In the genomic region with DNA sequence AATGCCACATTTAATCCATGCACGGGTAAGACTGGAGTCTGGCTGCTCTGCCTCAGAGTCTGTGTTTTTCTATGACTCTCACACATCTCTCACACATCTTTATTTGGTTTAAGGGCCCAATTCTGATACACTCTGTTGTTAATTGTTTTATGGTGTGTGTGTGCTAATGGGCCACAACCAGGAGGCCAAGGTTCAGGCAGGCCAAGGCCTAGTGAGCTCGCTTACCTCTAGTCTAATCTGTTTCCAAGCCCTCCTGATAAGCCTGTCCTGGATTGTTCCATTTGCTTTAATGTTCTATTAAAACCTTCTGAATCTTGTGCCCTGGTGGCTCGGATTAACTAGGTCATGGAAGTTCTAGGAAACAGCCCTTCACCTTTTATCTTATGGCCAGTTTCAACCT, we compare ENCODE assay signal across 31 cellular contexts.
"Had no signal": no experiment of that assay in that cellular context is flagged by ENCODE, and none has a peak within 500 bp of the region (broad histone marks: within the 10 kb centered on the region; RNA-seq: fewer than 3 reads in every experiment).

No MANE protein-coding gene starts in this region.

- H3K4me3 ChIP-seq: neural progenitor cell, ovary, psoas muscle, right lobe of liver, sigmoid colon, smooth muscle cell, spleen, suprapubic skin, testis, tibial artery, upper lobe of left lung, vagina had no signal

- H3K4me1 ChIP-seq: neural progenitor cell, parathyroid adenoma, psoas muscle, right lobe of liver, suprapubic skin, testis, vagina had no signal

- DNase-seq: naive thymus-derived CD4-positive, alpha-beta T cell; occipital lobe; ovary; posterior cingulate gyrus; psoas muscle; right cardiac atrium; right lobe of liver; sigmoid colon; spleen; stimulated activated CD4-positive, alpha-beta T cell treated with anti-CD3 and anti-CD28 coated beads, Interleukin-12 subunit alpha, Interleukin-12 subunit beta, amount 100 ng/mL, for 4 hours; stimulated activated CD4-positive, alpha-beta T cell treated with anti-CD3 and anti-CD28 coated beads, Interleukin-1b, Interleukin-23, amount 100 ng/mL, for 48 hours; stimulated activated CD4-positive, alpha-beta T cell treated with anti-CD3 and anti-CD28 coated beads, Interleukin-4, amount 100 ng/mL, for 1 hour; stimulated activated CD4-positive, alpha-beta T cell treated with anti-CD3 and anti-CD28 coated beads, Interleukin-4, amount 100 ng/mL, for 4 hours; stimulated activated CD8-positive, alpha-beta memory T cell treated with anti-CD3 and anti-CD28 coated beads, Interleukin-4, amount 100 ng/mL, for 48 hours; stimulated activated naive CD4-positive, alpha-beta T cell; stimulated activated naive CD8-positive, alpha-beta T cell treated with anti-CD3 and anti-CD28 coated beads, Interleukin-15, amount 100 ng/mL, for 72 hours; stimulated activated naive CD8-positive, alpha-beta T cell treated with anti-CD3 and anti-CD28 coated beads, Interleukin-15, Interleukin-2, amounts not matched to agents 100 U/mL and 50 U/mL, for 24 hours; substantia nigra; testis; tibial artery; trophoblast cell; upper lobe of left lung had no signal

- H3K27me3 Mint-ChIP-seq: natural killer cell treated with Interleukin-12 subunit alpha and Interleukin-12 subunit beta and Interleukin-15 and Interleukin-18, amount 100 ng/mL, for 72 hours; progenitor cell of endocrine pancreas; stimulated activated memory B cell treated with anti-CD40 and anti-IgM and Interleukin-4, amounts not matched to agents 10 μg/mL and 1 μg/mL and 100 μg/mL, for 72 hours; stimulated activated naive CD8-positive, alpha-beta T cell treated with anti-CD3 and anti-CD28 coated beads, Interleukin-15, amount 100 ng/mL, for 72 hours had no signal

- H3K4me1 Mint-ChIP-seq: naive thymus-derived CD4-positive, alpha-beta T cell; neural progenitor cell; stimulated activated memory B cell treated with anti-CD40 and anti-IgM and Interleukin-4, amounts not matched to agents 10 μg/mL and 1 μg/mL and 100 μg/mL, for 72 hours; stimulated activated naive CD8-positive, alpha-beta T cell treated with anti-CD3 and anti-CD28 coated beads, Interleukin-15, amount 100 ng/mL, for 72 hours had no signal

- H3K36me3 Mint-ChIP-seq: naive thymus-derived CD4-positive, alpha-beta T cell; neural progenitor cell; stimulated activated memory B cell treated with anti-CD40 and anti-IgM and Interleukin-4, amounts not matched to agents 10 μg/mL and 1 μg/mL and 100 μg/mL, for 72 hours had no signal

- H3K9me3 ChIP-seq: ovary, psoas muscle, right lobe of liver, sigmoid colon, spleen, suprapubic skin, testis, tibial artery, upper lobe of left lung, vagina had no signal

- FAIRE-seq: urothelium cell line had no signal

- H3K27ac Mint-ChIP-seq: naive thymus-derived CD4-positive, alpha-beta T cell; natural killer cell treated with Interleukin-12 subunit alpha and Interleukin-12 subunit beta and Interleukin-15 and Interleukin-18, amount 100 ng/mL, for 72 hours; neural progenitor cell; progenitor cell of endocrine pancreas; stimulated activated memory B cell treated with anti-CD40 and anti-IgM and Interleukin-4, amounts not matched to agents 10 μg/mL and 1 μg/mL and 100 μg/mL, for 72 hours; stimulated activated naive CD8-positive, alpha-beta T cell treated with anti-CD3 and anti-CD28 coated beads, Interleukin-15, amount 100 ng/mL, for 72 hours had no signal

- H3K27me3 ChIP-seq: neural progenitor cell, ovary, right lobe of liver, sigmoid colon, spleen, suprapubic skin, testis, tibial artery, upper lobe of left lung, vagina had no signal

- H3K4me3 Mint-ChIP-seq: naive thymus-derived CD4-positive, alpha-beta T cell; natural killer cell treated with Interleukin-12 subunit alpha and Interleukin-12 subunit beta and Interleukin-15 and Interleukin-18, amount 100 ng/mL, for 72 hours; neural progenitor cell; stimulated activated memory B cell treated with anti-CD40 and anti-IgM and Interleukin-4, amounts not matched to agents 10 μg/mL and 1 μg/mL and 100 μg/mL, for 72 hours; stimulated activated naive CD8-positive, alpha-beta T cell treated with anti-CD3 and anti-CD28 coated beads, Interleukin-15, amount 100 ng/mL, for 72 hours had no signal

- H3K27ac ChIP-seq: neural progenitor cell, ovary, parathyroid adenoma, psoas muscle, right lobe of liver, sigmoid colon, spleen, suprapubic skin, testis, tibial artery, upper lobe of left lung, vagina had no signal

- ATAC-seq: naive thymus-derived CD4-positive, alpha-beta T cell; natural killer cell treated with Interleukin-12 subunit alpha and Interleukin-12 subunit beta and Interleukin-15 and Interleukin-18, amount 100 ng/mL, for 72 hours; psoas muscle; right cardiac atrium; right lobe of liver; stimulated activated memory B cell treated with anti-CD40 and anti-IgM and Interleukin-4, amounts not matched to agents 10 μg/mL and 1 μg/mL and 100 μg/mL, for 72 hours; stimulated activated naive CD8-positive, alpha-beta T cell treated with anti-CD3 and anti-CD28 coated beads, Interleukin-15, amount 100 ng/mL, for 72 hours; stimulated activated naive CD8-positive, alpha-beta T cell treated with anti-CD3 and anti-CD28 coated beads, Interleukin-15, Interleukin-2, amounts not matched to agents 100 U/mL and 50 U/mL, for 24 hours had no signal

- H3K9me3 Mint-ChIP-seq: neural progenitor cell had no signal

- H3K36me3 ChIP-seq: neural progenitor cell, ovary, right lobe of liver, sigmoid colon, spleen, suprapubic skin, tibial artery, upper lobe of left lung, vagina had no signal
